22 cellular contexts compared by ENCODE assay signal in genomic region chr7:861222-861621, GRCh38.
"Had no signal": no experiment of that assay in that cellular context is flagged by ENCODE, and none has a peak within 500 bp of the region (broad histone marks: within the 10 kb centered on the region; RNA-seq: fewer than 3 reads in every experiment).

No MANE protein-coding gene starts in this region.

- H3K4me3 ChIP-seq: dorsolateral prefrontal cortex had no signal

- H3K4me3 Mint-ChIP-seq: activated naive CD8-positive, alpha-beta T cell treated with anti-CD3 and anti-CD28 coated beads for 36 hours; activated T-helper 17 cell treated with anti-CD3 and anti-CD28 coated beads, Interleukin-2, amount 50 U/mL, for 72 hours; endodermal cell had no signal

- H3K27me3 ChIP-seq: dorsolateral prefrontal cortex had no signal

- ATAC-seq: activated T-helper 17 cell treated with anti-CD3 and anti-CD28 coated beads, Interleukin-2, amount 50 U/mL, for 72 hours had no signal

- H3K27me3 Mint-ChIP-seq: activated naive CD8-positive, alpha-beta T cell treated with anti-CD3 and anti-CD28 coated beads for 36 hours; activated T-helper 17 cell treated with anti-CD3 and anti-CD28 coated beads, Interleukin-2, amount 50 U/mL, for 72 hours; naive B cell had no signal

- DNase-seq: activated CD4-positive, alpha-beta T cell treated with anti-CD3 and anti-CD28 coated beads for 1 hour; activated CD4-positive, alpha-beta T cell treated with anti-CD3 and anti-CD28 coated beads, Interleukin-2, amount 50 U/mL, for 48 hours; activated naive CD4-positive, alpha-beta T cell; activated naive CD8-positive, alpha-beta T cell treated with anti-CD3 and anti-CD28 coated beads for 36 hours; activated T-cell treated with anti-CD3 and anti-CD28 coated beads for 4 hours; amniotic stem cell; dorsolateral prefrontal cortex; endodermal cell; foreskin fibroblast; islet precursor cell; mammary epithelial cell; naive B cell; stimulated activated CD4-positive, alpha-beta T cell treated with anti-CD3 and anti-CD28 coated beads, Interleukin-12 subunit alpha, Interleukin-12 subunit beta, amount 100 ng/mL, for 4 hours; stimulated activated CD4-positive, alpha-beta T cell treated with anti-CD3 and anti-CD28 coated beads, Interleukin-1b, Interleukin-23, amount 100 ng/mL, for 48 hours; stimulated activated CD8-positive, alpha-beta memory T cell treated with anti-CD3 and anti-CD28 coated beads, Interleukin-4, amount 100 ng/mL, for 48 hours; stimulated activated naive CD4-positive, alpha-beta T cell treated with Interleukin-2 at 50 U/mL for 16 hours; substantia nigra; trophoblast cell; WERI-Rb-1 had no signal

- H3K9me3 Mint-ChIP-seq: activated naive CD8-positive, alpha-beta T cell treated with anti-CD3 and anti-CD28 coated beads for 36 hours; activated T-helper 17 cell treated with anti-CD3 and anti-CD28 coated beads, Interleukin-2, amount 50 U/mL, for 72 hours; endodermal cell; naive B cell had no signal

- H3K27ac ChIP-seq: epithelial cell of prostate, parathyroid adenoma, WERI-Rb-1 had no signal

- H3K4me1 ChIP-seq: parathyroid adenoma had no signal

- H3K4me1 Mint-ChIP-seq: activated naive CD8-positive, alpha-beta T cell treated with anti-CD3 and anti-CD28 coated beads for 36 hours; activated T-helper 17 cell treated with anti-CD3 and anti-CD28 coated beads, Interleukin-2, amount 50 U/mL, for 72 hours; endodermal cell had no signal

- H3K27ac Mint-ChIP-seq: activated naive CD8-positive, alpha-beta T cell treated with anti-CD3 and anti-CD28 coated beads for 36 hours; activated T-helper 17 cell treated with anti-CD3 and anti-CD28 coated beads, Interleukin-2, amount 50 U/mL, for 72 hours; endodermal cell had no signal
